Comparison of ENCODE assay signal across 20 cellular contexts in genomic region chr21:21279193-21279901, GRCh38.
"Had no signal": no experiment of that assay in that cellular context is flagged by ENCODE, and none has a peak within 500 bp of the region (broad histone marks: within the 10 kb centered on the region; RNA-seq: fewer than 3 reads in every experiment).

No MANE protein-coding gene starts in this region.

- H3K27me3 ChIP-seq: pancreas, sigmoid colon, spleen, suprapubic skin, tibial nerve, uterus had no signal

- ATAC-seq: natural killer cell; pancreas; right cardiac atrium; stimulated activated effector memory CD8-positive, alpha-beta T cell treated with anti-CD3 and anti-CD28 coated beads, Interleukin-12 subunit alpha, Interleukin-12 subunit beta, amount 100 ng/mL, for 72 hours had no signal

- FAIRE-seq: pancreas, small intestine had no signal

- DNase-seq: hypothalamus; islet precursor cell; mesendoderm; naive B cell; natural killer cell; nucleus accumbens; pancreas; retina; right cardiac atrium; sigmoid colon; small intestine; spleen; stimulated activated CD4-positive, alpha-beta T cell treated with anti-CD3 and anti-CD28 coated beads, Interleukin-4, amount 100 ng/mL, for 24 hours; stimulated activated naive CD4-positive, alpha-beta T cell; uterus had no signal

- H3K36me3 ChIP-seq: pancreas, prostate gland, sigmoid colon, spleen, suprapubic skin, tibial nerve, uterus had no signal

- H3K9me3 ChIP-seq: pancreas, prostate gland, sigmoid colon, spleen, suprapubic skin, tibial nerve, uterus had no signal

- H3K4me1 ChIP-seq: pancreas, prostate gland, sigmoid colon, spleen, suprapubic skin, tibial nerve, uterus had no signal

- H3K4me3 ChIP-seq: lung, pancreas, prostate gland, sigmoid colon, spleen, suprapubic skin, tibial nerve, uterus had no signal

- H3K27ac ChIP-seq: pancreas, prostate gland, sigmoid colon, spleen, suprapubic skin, tibial nerve, uterus had no signal
